In genomic region chrX:16719334-16720084, GRCh38 we compare ENCODE assay signal across 1 cellular context.
TF ChIP-seq lines count a peak whose summit lies in the region.

Gene SYAP1, plus strand, starts transcription at chrX:16719612. Its CDS starts 113 bp downstream, at chrX:16719725.

TF ChIP-seq in HepG2, 621 proteins besides CTCF, POLR2A, EP300 and RAD21 (continued from another document and continues in another):
- peak; percentile 83; the same call in 1 of the 2 replicates for TF ChIP-seq FOXK1 (CRISPR knock-in tag; IDR thresholded peaks at IDR 0.05; ENCODE audit: borderline replicate concordance, low read depth)
- no peak for TF ChIP-seq ZKSCAN5 (CRISPR knock-in tag; IDR thresholded peaks at IDR 0.05)
- TF ChIP-seq, protein P1, sequence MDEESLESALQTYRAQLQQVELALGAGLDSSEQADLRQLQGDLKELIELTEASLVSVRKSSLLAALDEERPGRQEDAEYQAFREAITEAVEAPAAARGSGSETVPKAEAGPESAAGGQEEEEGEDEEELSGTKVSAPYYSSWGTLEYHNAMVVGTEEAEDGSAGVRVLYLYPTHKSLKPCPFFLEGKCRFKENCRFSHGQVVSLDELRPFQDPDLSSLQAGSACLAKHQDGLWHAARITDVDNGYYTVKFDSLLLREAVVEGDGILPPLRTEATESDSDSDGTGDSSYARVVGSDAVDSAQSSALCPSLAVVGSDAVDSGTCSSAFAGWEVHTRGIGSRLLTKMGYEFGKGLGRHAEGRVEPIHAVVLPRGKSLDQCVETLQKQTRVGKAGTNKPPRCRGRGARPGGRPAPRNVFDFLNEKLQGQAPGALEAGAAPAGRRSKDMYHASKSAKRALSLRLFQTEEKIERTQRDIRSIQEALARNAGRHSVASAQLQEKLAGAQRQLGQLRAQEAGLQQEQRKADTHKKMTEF (CRISPR knock-in tag; IDR thresholded peaks at IDR 0.05): peak; percentile 59; the same call in 1 of the 2 replicates
- no peak for TF ChIP-seq ZNF616 (CRISPR knock-in tag; IDR thresholded peaks at IDR 0.05; ENCODE audit: low read depth)
- no peak for TF ChIP-seq CEBPB (IDR thresholded peaks at IDR 0.05; ENCODE audit: borderline replicate concordance, low read depth, low read length)
- TF ChIP-seq SRY (CRISPR knock-in tag; IDR thresholded peaks at IDR 0.05): peak; percentile 57; the same call in 1 of the 2 replicates
- TF ChIP-seq, protein P2, sequence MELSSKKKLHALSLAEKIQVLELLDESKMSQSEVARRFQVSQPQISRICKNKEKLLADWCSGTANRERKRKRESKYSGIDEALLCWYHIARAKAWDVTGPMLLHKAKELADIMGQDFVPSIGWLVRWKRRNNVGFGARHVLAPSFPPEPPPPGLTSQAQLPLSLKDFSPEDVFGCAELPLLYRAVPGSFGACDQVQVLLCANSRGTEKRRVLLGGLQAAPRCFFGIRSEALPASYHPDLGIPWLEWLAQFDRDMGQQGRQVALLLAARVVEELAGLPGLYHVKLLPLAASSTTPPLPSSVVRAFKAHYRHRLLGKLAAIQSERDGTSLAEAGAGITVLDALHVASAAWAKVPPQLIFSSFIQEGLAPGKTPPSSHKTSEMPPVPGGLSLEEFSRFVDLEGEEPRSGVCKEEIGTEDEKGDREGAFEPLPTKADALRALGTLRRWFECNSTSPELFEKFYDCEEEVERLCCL (CRISPR knock-in tag; IDR thresholded peaks at IDR 0.05; ENCODE audit: borderline replicate concordance): no peak
- peak; percentile 97 for TF ChIP-seq GABPB1 (CRISPR knock-in tag; IDR thresholded peaks at IDR 0.05)
- peak; percentile 73; the same call in 1 of the 3 replicates for TF ChIP-seq MXI1 (IDR thresholded peaks at IDR 0.05; ENCODE audit: borderline replicate concordance, low read depth, low read length)
- no peak for TF ChIP-seq ATAD3A (CRISPR knock-in tag; IDR thresholded peaks at IDR 0.05)
- TF ChIP-seq ZNF713 (CRISPR knock-in tag; IDR thresholded peaks at IDR 0.05): no peak
- TF ChIP-seq RCOR2 (CRISPR knock-in tag; IDR thresholded peaks at IDR 0.05): no peak
- no peak for TF ChIP-seq ZNF484 (CRISPR knock-in tag; IDR thresholded peaks at IDR 0.05; ENCODE audit: borderline replicate concordance, low read depth)
- TF ChIP-seq SOX6 (IDR thresholded peaks at IDR 0.05): no peak
- TF ChIP-seq SOX6 (CRISPR knock-in tag; IDR thresholded peaks at IDR 0.05): peak; percentile 39; the same call in 1 of the 2 replicates
- TF ChIP-seq LBX2 (CRISPR knock-in tag; IDR thresholded peaks at IDR 0.05; ENCODE audit: borderline replicate concordance): no peak
- TF ChIP-seq KDM4B (CRISPR knock-in tag; IDR thresholded peaks at IDR 0.05): no peak
- peak; percentile 73 for TF ChIP-seq MAX (IDR thresholded peaks at IDR 0.05)
- TF ChIP-seq PATZ1 (CRISPR knock-in tag; IDR thresholded peaks at IDR 0.05): 0 out of 2 replicates have a peak, but pooled peaks have one; percentile 25
- no peak for TF ChIP-seq ZNF12 (CRISPR knock-in tag; IDR thresholded peaks at IDR 0.05)
- no peak for TF ChIP-seq SMARCE1 (IDR thresholded peaks at IDR 0.05; ENCODE audit: borderline replicate concordance)
- TF ChIP-seq U2AF1 (optimal IDR thresholded peaks at IDR 0.05; ENCODE audit: low read depth, low read length): no peak
- TF ChIP-seq ZNF264 (CRISPR knock-in tag; IDR thresholded peaks at IDR 0.05): no peak
- TF ChIP-seq DDIT3 (CRISPR knock-in tag; IDR thresholded peaks at IDR 0.05): no peak
- TF ChIP-seq IRF2 (CRISPR knock-in tag; IDR thresholded peaks at IDR 0.05): 0 out of 2 replicates have a peak, but pooled peaks have one; percentile 44
- TF ChIP-seq RBAK (CRISPR knock-in tag; IDR thresholded peaks at IDR 0.05): no peak
- TF ChIP-seq KLF13 (CRISPR knock-in tag; IDR thresholded peaks at IDR 0.05): no peak
- TF ChIP-seq, protein P3, sequence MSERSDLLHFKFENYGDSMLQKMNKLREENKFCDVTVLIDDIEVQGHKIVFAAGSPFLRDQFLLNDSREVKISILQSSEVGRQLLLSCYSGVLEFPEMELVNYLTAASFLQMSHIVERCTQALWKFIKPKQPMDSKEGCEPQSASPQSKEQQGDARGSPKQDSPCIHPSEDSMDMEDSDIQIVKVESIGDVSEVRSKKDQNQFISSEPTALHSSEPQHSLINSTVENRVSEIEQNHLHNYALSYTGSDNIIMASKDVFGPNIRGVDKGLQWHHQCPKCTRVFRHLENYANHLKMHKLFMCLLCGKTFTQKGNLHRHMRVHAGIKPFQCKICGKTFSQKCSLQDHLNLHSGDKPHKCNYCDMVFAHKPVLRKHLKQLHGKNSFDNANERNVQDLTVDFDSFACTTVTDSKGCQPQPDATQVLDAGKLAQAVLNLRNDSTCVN (CRISPR knock-in tag; IDR thresholded peaks at IDR 0.05; ENCODE audit: borderline replicate concordance): no peak
- TF ChIP-seq ZMYM4 (CRISPR knock-in tag; IDR thresholded peaks at IDR 0.05): peak; percentile 91
- no peak for TF ChIP-seq ZNF773 (CRISPR knock-in tag; IDR thresholded peaks at IDR 0.05; ENCODE audit: borderline replicate concordance)
- 0 out of 2 replicates have a peak, but pooled peaks have one; percentile 24 for TF ChIP-seq RFXAP (CRISPR knock-in tag; IDR thresholded peaks at IDR 0.05; ENCODE audit: borderline replicate concordance)
- TF ChIP-seq DNMT3B (CRISPR knock-in tag; conservative IDR thresholded peaks at IDR 0.05): no peak
- 0 out of 2 replicates have a peak, but pooled peaks have one; percentile 16 for TF ChIP-seq NFKB2 (CRISPR knock-in tag; IDR thresholded peaks at IDR 0.05; ENCODE audit: borderline replicate concordance)
- peak; percentile 82 for TF ChIP-seq PPARG (CRISPR knock-in tag; conservative IDR thresholded peaks at IDR 0.05)
- no peak for TF ChIP-seq ZMYM2 (CRISPR knock-in tag; IDR thresholded peaks at IDR 0.05)
- no peak for TF ChIP-seq ISX (CRISPR knock-in tag; conservative IDR thresholded peaks at IDR 0.05)
- TF ChIP-seq ZNF776 (CRISPR knock-in tag; IDR thresholded peaks at IDR 0.05): no peak
- TF ChIP-seq ZNF788 (CRISPR knock-in tag; IDR thresholded peaks at IDR 0.05; ENCODE audit: borderline replicate concordance): peak; percentile 52; the same call in 1 of the 2 replicates
- TF ChIP-seq NR2F1 (CRISPR knock-in tag; IDR thresholded peaks at IDR 0.05): no peak
- TF ChIP-seq, protein P4, sequence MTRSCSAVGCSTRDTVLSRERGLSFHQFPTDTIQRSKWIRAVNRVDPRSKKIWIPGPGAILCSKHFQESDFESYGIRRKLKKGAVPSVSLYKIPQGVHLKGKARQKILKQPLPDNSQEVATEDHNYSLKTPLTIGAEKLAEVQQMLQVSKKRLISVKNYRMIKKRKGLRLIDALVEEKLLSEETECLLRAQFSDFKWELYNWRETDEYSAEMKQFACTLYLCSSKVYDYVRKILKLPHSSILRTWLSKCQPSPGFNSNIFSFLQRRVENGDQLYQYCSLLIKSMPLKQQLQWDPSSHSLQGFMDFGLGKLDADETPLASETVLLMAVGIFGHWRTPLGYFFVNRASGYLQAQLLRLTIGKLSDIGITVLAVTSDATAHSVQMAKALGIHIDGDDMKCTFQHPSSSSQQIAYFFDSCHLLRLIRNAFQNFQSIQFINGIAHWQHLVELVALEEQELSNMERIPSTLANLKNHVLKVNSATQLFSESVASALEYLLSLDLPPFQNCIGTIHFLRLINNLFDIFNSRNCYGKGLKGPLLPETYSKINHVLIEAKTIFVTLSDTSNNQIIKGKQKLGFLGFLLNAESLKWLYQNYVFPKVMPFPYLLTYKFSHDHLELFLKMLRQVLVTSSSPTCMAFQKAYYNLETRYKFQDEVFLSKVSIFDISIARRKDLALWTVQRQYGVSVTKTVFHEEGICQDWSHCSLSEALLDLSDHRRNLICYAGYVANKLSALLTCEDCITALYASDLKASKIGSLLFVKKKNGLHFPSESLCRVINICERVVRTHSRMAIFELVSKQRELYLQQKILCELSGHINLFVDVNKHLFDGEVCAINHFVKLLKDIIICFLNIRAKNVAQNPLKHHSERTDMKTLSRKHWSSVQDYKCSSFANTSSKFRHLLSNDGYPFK (CRISPR knock-in tag; IDR thresholded peaks at IDR 0.05; ENCODE audit: borderline replicate concordance): 0 out of 2 replicates have a peak, but pooled peaks have one; percentile 29
- TF ChIP-seq NCOA1 (CRISPR knock-in tag; IDR thresholded peaks at IDR 0.05): no peak
- TF ChIP-seq ATM (IDR thresholded peaks at IDR 0.05; ENCODE audit: borderline replicate concordance): no peak
- no peak for TF ChIP-seq POLR2AphosphoS2 (IDR thresholded peaks at IDR 0.05; ENCODE audit: low read depth, low read length)
- TF ChIP-seq ZNF333 (CRISPR knock-in tag; IDR thresholded peaks at IDR 0.05; ENCODE audit: borderline replicate concordance): no peak
- TF ChIP-seq STAG1 (CRISPR knock-in tag; IDR thresholded peaks at IDR 0.05): no peak
- TF ChIP-seq ZNF607 (CRISPR knock-in tag; IDR thresholded peaks at IDR 0.05; ENCODE audit: borderline replicate concordance): peak; percentile 66; the same call in 1 of the 2 replicates
- peak; percentile 74 for TF ChIP-seq ELF3 (CRISPR knock-in tag; IDR thresholded peaks at IDR 0.05)
- no peak for TF ChIP-seq ZNF296 (CRISPR knock-in tag; conservative IDR thresholded peaks at IDR 0.05)
- TF ChIP-seq ZNF883 (CRISPR knock-in tag; IDR thresholded peaks at IDR 0.05; ENCODE audit: not compliant biosample characterization): peak; percentile 59
- 0 out of 2 replicates have a peak, but pooled peaks have one; percentile 31 for TF ChIP-seq ZBTB38 (CRISPR knock-in tag; IDR thresholded peaks at IDR 0.05)
- TF ChIP-seq KMT2A (CRISPR knock-in tag; IDR thresholded peaks at IDR 0.05): peak; percentile 59; the same call in 1 of the 2 replicates
- TF ChIP-seq, protein P5, sequence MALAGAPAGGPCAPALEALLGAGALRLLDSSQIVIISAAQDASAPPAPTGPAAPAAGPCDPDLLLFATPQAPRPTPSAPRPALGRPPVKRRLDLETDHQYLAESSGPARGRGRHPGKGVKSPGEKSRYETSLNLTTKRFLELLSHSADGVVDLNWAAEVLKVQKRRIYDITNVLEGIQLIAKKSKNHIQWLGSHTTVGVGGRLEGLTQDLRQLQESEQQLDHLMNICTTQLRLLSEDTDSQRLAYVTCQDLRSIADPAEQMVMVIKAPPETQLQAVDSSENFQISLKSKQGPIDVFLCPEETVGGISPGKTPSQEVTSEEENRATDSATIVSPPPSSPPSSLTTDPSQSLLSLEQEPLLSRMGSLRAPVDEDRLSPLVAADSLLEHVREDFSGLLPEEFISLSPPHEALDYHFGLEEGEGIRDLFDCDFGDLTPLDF (CRISPR knock-in tag; IDR thresholded peaks at IDR 0.05): no peak
- 0 out of 2 replicates have a peak, but pooled peaks have one; percentile 39 for TF ChIP-seq TOPORS (CRISPR knock-in tag; IDR thresholded peaks at IDR 0.05)
- TF ChIP-seq ETV5 (CRISPR knock-in tag; IDR thresholded peaks at IDR 0.05; ENCODE audit: borderline replicate concordance): peak; percentile 70; the same call in 1 of the 2 replicates
- no peak for TF ChIP-seq ZFAT (CRISPR knock-in tag; conservative IDR thresholded peaks at IDR 0.05)
- no peak for TF ChIP-seq TP53 (CRISPR knock-in tag; conservative IDR thresholded peaks at IDR 0.05)
- no peak for TF ChIP-seq SP140L (CRISPR knock-in tag; IDR thresholded peaks at IDR 0.05; ENCODE audit: borderline replicate concordance)
- TF ChIP-seq HDAC2 (CRISPR knock-in tag; IDR thresholded peaks at IDR 0.05): peak; percentile 66
- peak; percentile 39 for TF ChIP-seq SRSF1 (optimal IDR thresholded peaks at IDR 0.05; ENCODE audit: low read depth, low read length)
- peak; percentile 67 for TF ChIP-seq SP5 (CRISPR knock-in tag; IDR thresholded peaks at IDR 0.05; ENCODE audit: borderline replicate concordance, low read depth)
- TF ChIP-seq, protein P6, sequence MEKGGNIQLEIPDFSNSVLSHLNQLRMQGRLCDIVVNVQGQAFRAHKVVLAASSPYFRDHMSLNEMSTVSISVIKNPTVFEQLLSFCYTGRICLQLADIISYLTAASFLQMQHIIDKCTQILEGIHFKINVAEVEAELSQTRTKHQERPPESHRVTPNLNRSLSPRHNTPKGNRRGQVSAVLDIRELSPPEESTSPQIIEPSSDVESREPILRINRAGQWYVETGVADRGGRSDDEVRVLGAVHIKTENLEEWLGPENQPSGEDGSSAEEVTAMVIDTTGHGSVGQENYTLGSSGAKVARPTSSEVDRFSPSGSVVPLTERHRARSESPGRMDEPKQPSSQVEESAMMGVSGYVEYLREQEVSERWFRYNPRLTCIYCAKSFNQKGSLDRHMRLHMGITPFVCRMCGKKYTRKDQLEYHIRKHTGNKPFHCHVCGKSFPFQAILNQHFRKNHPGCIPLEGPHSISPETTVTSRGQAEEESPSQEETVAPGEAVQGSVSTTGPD (CRISPR knock-in tag; IDR thresholded peaks at IDR 0.05): no peak
- TF ChIP-seq ZNF431 (CRISPR knock-in tag; IDR thresholded peaks at IDR 0.05; ENCODE audit: borderline replicate concordance, low read depth): peak; percentile 40
- TF ChIP-seq ZNF879 (CRISPR knock-in tag; IDR thresholded peaks at IDR 0.05): no peak
- 0 out of 2 replicates have a peak, but pooled peaks have one; percentile 55 for TF ChIP-seq ZNF331 (CRISPR knock-in tag; IDR thresholded peaks at IDR 0.05)
- TF ChIP-seq ERF (CRISPR knock-in tag; IDR thresholded peaks at IDR 0.05): peak; percentile 47; the same call in 1 of the 2 replicates
- TF ChIP-seq SMAD3 (CRISPR knock-in tag; IDR thresholded peaks at IDR 0.05): peak; percentile 19; the same call in 1 of the 2 replicates
- TF ChIP-seq IRX3 (CRISPR knock-in tag; IDR thresholded peaks at IDR 0.05; ENCODE audit: borderline replicate concordance, low read depth): no peak
- TF ChIP-seq NFE2L2 (IDR thresholded peaks at IDR 0.05; ENCODE audit: low read length): no peak
- TF ChIP-seq RARG (CRISPR knock-in tag; IDR thresholded peaks at IDR 0.05; ENCODE audit: low read depth): no peak
- TF ChIP-seq SRF (IDR thresholded peaks at IDR 0.05; ENCODE audit: low read depth, low read length): no peak
